Comparison of ENCODE assay signal across 8 cellular contexts in the genomic region with DNA sequence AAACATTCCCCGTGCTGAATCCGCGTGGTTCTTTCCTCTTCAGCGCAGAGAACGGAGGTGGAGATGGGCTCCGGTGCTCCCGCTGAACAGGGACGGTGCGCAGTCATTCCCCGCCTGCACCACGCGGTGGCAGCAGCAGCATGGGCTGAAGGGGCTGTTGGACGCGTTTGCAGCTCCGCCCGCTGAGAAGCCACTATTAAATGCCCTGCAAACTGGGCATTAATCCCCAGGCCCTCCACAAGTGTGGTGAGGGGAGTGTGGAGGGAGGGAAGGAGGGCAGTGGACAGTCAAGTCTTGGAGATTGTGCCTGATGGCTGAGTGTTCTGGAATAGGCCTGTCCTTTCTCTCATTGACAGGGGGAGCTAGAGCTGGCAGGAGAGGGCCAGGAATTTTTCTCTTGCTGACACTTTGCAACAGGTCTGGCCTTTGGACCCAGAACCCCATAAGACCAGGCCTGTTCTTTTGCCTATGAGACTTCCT.
A peak's percentile ranks its signal among the peaks of the same experiment; 100 is the strongest.
DNase-seq lines count a peak whose midpoint lies in the region; ATAC-seq and TF ChIP-seq lines count a peak whose summit lies in the region.

No MANE protein-coding gene starts in this region.

- H3K4me1 Mint-ChIP-seq in activated CD4-positive, alpha-beta memory T cell treated with anti-CD3 and anti-CD28 coated beads for 36 hours (ENCODE audit: low read depth): peaks cover 5% of the 10 kb centered on the region
- H3K4me1 Mint-ChIP-seq in memory B cell: peaks cover 20% of the 10 kb centered on the region

- ATAC-seq in GM19043 (IDR thresholded peaks at IDR 0.05; ENCODE audit: low read depth, unreplicated experiment) (peak; percentile 91), HG03175 (IDR thresholded peaks at IDR 0.05; ENCODE audit: unreplicated experiment) (peak; percentile 93), memory B cell (ENCODE audit: low read depth) (peak; percentile 91)

- peak; percentile 92 for TF ChIP-seq CTCF in BE2C (IDR thresholded peaks at IDR 0.05; ENCODE audit: low read depth, low read length)

- H3K27me3 ChIP-seq in BE2C: peaks cover 17% of the 10 kb centered on the region

- H3K27ac Mint-ChIP-seq in activated CD4-positive, alpha-beta memory T cell treated with anti-CD3 and anti-CD28 coated beads for 36 hours: no peak overlapping the region
- H3K27ac Mint-ChIP-seq in memory B cell: peak overlapping the region; percentile 75

- peaks cover 29% of the 10 kb centered on the region for H3K27me3 Mint-ChIP-seq in activated CD4-positive, alpha-beta memory T cell treated with anti-CD3 and anti-CD28 coated beads for 36 hours
- peaks cover 7% of the 10 kb centered on the region for H3K27me3 Mint-ChIP-seq in memory B cell

- no peaks in the 10 kb centered on the region for H3K36me3 ChIP-seq in BE2C

- POLR2A ChIA-PET in activated CD4-positive, alpha-beta memory T cell treated with anti-CD3 and anti-CD28 coated beads for 36 hours (lab: Charles Lee): no interaction called here

- H3K4me3 ChIP-seq in BE2C (ENCODE audit: low read depth, low read length): no peak overlapping the region

- H3K9me3 Mint-ChIP-seq in activated CD4-positive, alpha-beta memory T cell treated with anti-CD3 and anti-CD28 coated beads for 36 hours: no peaks in the 10 kb centered on the region
- H3K9me3 Mint-ChIP-seq in memory B cell: no peaks in the 10 kb centered on the region

- H3K9me3 ChIP-seq in BE2C: no peaks in the 10 kb centered on the region

- no peak overlapping the region for H3K4me3 Mint-ChIP-seq in activated CD4-positive, alpha-beta memory T cell treated with anti-CD3 and anti-CD28 coated beads for 36 hours
- H3K4me3 Mint-ChIP-seq in memory B cell: peak overlapping the region; percentile 66

- CTCF ChIA-PET in activated CD4-positive, alpha-beta memory T cell treated with anti-CD3 and anti-CD28 coated beads for 36 hours (lab: Charles Lee): interaction anchor here (0.6 to 1.8 kb wide), 15 partner anchors 8 to 1497 kb away, joined by 3 to 15 read pairs (median 4); no protein-coding TSS in a partner anchor

- peak; percentile 76 for DNase-seq in BE2C
- peak; percentile 17 to 78 for DNase-seq in NCI-H526 (lab: John Stamatoyannopoulos, UW)
- peak; percentile 82 for DNase-seq in activated CD4-positive, alpha-beta memory T cell treated with anti-CD3 and anti-CD28 coated beads for 36 hours
- DNase-seq in effector CD4-positive, alpha-beta T cell: peak; percentile 44
- peak; percentile 83 to 87 for DNase-seq in memory B cell (ENCODE audit: low spot score in 2 of 2)
- DNase-seq in stimulated activated CD8-positive, alpha-beta memory T cell treated with anti-CD3 and anti-CD28 coated beads, Interleukin-12 subunit alpha, Interleukin-12 subunit beta, amount 100 ng/mL, for 24 hours (ENCODE audit: extremely low read depth): peak; percentile 20

- intact Hi-C loops in activated CD4-positive, alpha-beta memory T cell treated with anti-CD3 and anti-CD28 coated beads for 36 hours (cut with micrococcal nuclease): loop anchor here (2.0 to 5.0 kb wide), 2 partner anchors 934 to 1319 kb away; no protein-coding TSS in a partner anchor

- no peaks in the 10 kb centered on the region for H3K36me3 Mint-ChIP-seq in activated CD4-positive, alpha-beta memory T cell treated with anti-CD3 and anti-CD28 coated beads for 36 hours
- no peaks in the 10 kb centered on the region for H3K36me3 Mint-ChIP-seq in memory B cell

- no peaks in the 10 kb centered on the region for H3K4me1 ChIP-seq in BE2C

Comparison
In these comparisons a context has a peak if more than half of its experiments do, and no peak if none do; other contexts are left out.
1. DNase-seq: peak in every context shown above with its lines; median percentile 85 in memory B cell; 82 in activated CD4-positive, alpha-beta memory T cell treated with anti-CD3 and anti-CD28 coated beads for 36 hours; 76 in BE2C; 48 in NCI-H526; 44 in effector CD4-positive, alpha-beta T cell; 20 in stimulated activated CD8-positive, alpha-beta memory T cell treated with anti-CD3 and anti-CD28 coated beads, Interleukin-12 subunit alpha, Interleukin-12 subunit beta, amount 100 ng/mL, for 24 hours.